In genomic region chr18:79944126-79944731, GRCh38 we compare ENCODE assay signal across 7 cellular contexts.
DNase-seq lines count a peak whose midpoint lies in the region; ATAC-seq, FAIRE-seq and TF ChIP-seq lines count a peak whose summit lies in the region.

No MANE protein-coding gene starts in this region.

- TF ChIP-seq CTCF in D721Med (IDR thresholded peaks at IDR 0.05; ENCODE audit: insufficient read depth, missing control alignments): no peak

- ATAC-seq in GM19023 (IDR thresholded peaks at IDR 0.05; ENCODE audit: unreplicated experiment): peak; percentile 56
- ATAC-seq in HG03460 (IDR thresholded peaks at IDR 0.05; ENCODE audit: unreplicated experiment): peak; percentile 40
- ATAC-seq in HG03159 (IDR thresholded peaks at IDR 0.05; ENCODE audit: unreplicated experiment): no peak

- no peak for FAIRE-seq in D721Med (lab: Jason Lieb, UNC)

- intact Hi-C loops in posterior cingulate gyrus (cut with DNase I): no loop called here

- H3K27ac Mint-ChIP-seq in activated naive CD8-positive, alpha-beta T cell: peak overlapping the region; percentile 58

- peak in 6 of 10 donors; percentile 4 to 91 (median 76) for DNase-seq in posterior cingulate gyrus
- DNase-seq in D721Med (ENCODE audit: insufficient read length, low spot score): no peak
- DNase-seq in amniotic stem cell (lab: John Stamatoyannopoulos, UW): no peak

- H3K9me3 Mint-ChIP-seq in activated naive CD8-positive, alpha-beta T cell (ENCODE audit: low read depth): no peaks in the 10 kb centered on the region

- peaks cover 41% of the 10 kb centered on the region for H3K4me1 Mint-ChIP-seq in activated naive CD8-positive, alpha-beta T cell (ENCODE audit: low read depth)

- H3K36me3 Mint-ChIP-seq in activated naive CD8-positive, alpha-beta T cell: peaks cover 7% of the 10 kb centered on the region

- no peaks in the 10 kb centered on the region for H3K27me3 Mint-ChIP-seq in activated naive CD8-positive, alpha-beta T cell

- peak overlapping the region; percentile 59 for H3K4me3 Mint-ChIP-seq in activated naive CD8-positive, alpha-beta T cell

Comparison
In these comparisons a context has a peak if more than half of its experiments do, and no peak if none do; other contexts are left out.
1. DNase-seq: peak in posterior cingulate gyrus (6 of 10); none in D721Med (single experiment) and amniotic stem cell (single experiment).